ENCODE assay signal across 21 cellular contexts in genomic region chrX:15948318-15948660, GRCh38.
DNase-seq lines count a peak whose midpoint lies in the region; FAIRE-seq and TF ChIP-seq lines count a peak whose summit lies in the region.
"Had no signal": no experiment of that assay in that cellular context is flagged by ENCODE, and none has a peak within 500 bp of the region (broad histone marks: within the 10 kb centered on the region; RNA-seq: fewer than 3 reads in every experiment).

No MANE protein-coding gene starts in this region.

- no peak overlapping the region for H4K8ac ChIP-seq in H1 (ENCODE audit: extremely low read depth, insufficient read depth, low read length)

- H2BK120ac ChIP-seq in H1 (replicated peaks; ENCODE audit: low read depth, low read length) = peak overlapping the region; percentile 15

- FAIRE-seq in H1 (lab: Jason Lieb, UNC) = no peak
- FAIRE-seq: endometrium had no signal

- H2AFZ ChIP-seq in H1 (ENCODE audit: low read length) (no peak overlapping the region), neural progenitor cell (replicated peaks) (no peak overlapping the region)

- H2BK12ac ChIP-seq in H1 (ENCODE audit: low read depth, low read length) = peak overlapping the region; percentile 81

- H3K27ac ChIP-seq in H1 (ENCODE audit: low read depth, low read length) (no peak overlapping the region), neural progenitor cell (peak overlapping the region; percentile 71)
- H3K27ac ChIP-seq: coronary artery had no signal

- H3K4me1 Mint-ChIP-seq in neural progenitor cell = peaks cover 32% of the 10 kb centered on the region
- no peaks in the 10 kb centered on the region for H3K4me1 Mint-ChIP-seq in activated CD4-positive, alpha-beta T cell treated with anti-CD3 and anti-CD28 coated beads, Interleukin-2, amount 10 ng/mL, durations not matched to agents 7 days and 5 days

- no peak overlapping the region for H2BK15ac ChIP-seq in H1 (ENCODE audit: low read length)

- 97% methylated on average over 3 of the region's 5 CpGs; no CpG with 5 or more reads in 1 of the 2 experiments for WGBS in H1 (ENCODE audit: extremely low coverage in 1 of 2, insufficient coverage in 1 of 2, insufficient read length in 1 of 2, insufficient replicate concordance in 2 of 2, low coverage in 1 of 2, low lambda C conversion rate in 2 of 2, missing lambda C conversion rate in 1 of 2), 2 experiments

- H3K27me3 ChIP-seq in MG63 (no peaks in the 10 kb centered on the region), H1 (replicated peaks in 1 of 4; ENCODE audit: control insufficient read depth in 3 of 4, extremely low read depth in 1 of 4, insufficient read depth in 3 of 4, low read length in 3 of 4) (no peaks in the 10 kb centered on the region), neural progenitor cell (no peaks in the 10 kb centered on the region)

- H3K27me3 Mint-ChIP-seq in neural progenitor cell (ENCODE audit: insufficient read depth, low read depth) = no peaks in the 10 kb centered on the region
- peaks cover 3% of the 10 kb centered on the region for H3K27me3 Mint-ChIP-seq in activated CD4-positive, alpha-beta T cell treated with anti-CD3 and anti-CD28 coated beads, Interleukin-2, amount 10 ng/mL, durations not matched to agents 7 days and 5 days

- H3K9me3 ChIP-seq in MG63 = no peaks in the 10 kb centered on the region
- H3K9me3 ChIP-seq in H1 (ENCODE audit: insufficient read depth in 2 of 2, low read depth in 1 of 2, low read length in 1 of 2) = no peaks in the 10 kb centered on the region
- H3K9me3 ChIP-seq in neural progenitor cell (ENCODE audit: low read depth) = no peaks in the 10 kb centered on the region

- TF ChIP-seq CTCF in H1 (IDR thresholded peaks at IDR 0.05; ENCODE audit: control extremely low read depth in 1 of 3, insufficient read depth in 1 of 3, low read depth in 1 of 3, low read length in 3 of 3) = no peak
- no peak for TF ChIP-seq CTCF in neural progenitor cell (IDR thresholded peaks at IDR 0.05)
- no peak for TF ChIP-seq CTCF in GM13976 (IDR thresholded peaks at IDR 0.05; ENCODE audit: borderline replicate concordance, control extremely low read depth, extremely low read depth, insufficient read depth, missing control alignments)

- no peak overlapping the region for H3K14ac ChIP-seq in H1 (ENCODE audit: insufficient read length)

- H3K4me3 Mint-ChIP-seq in neural progenitor cell = no peak overlapping the region
- no peak overlapping the region for H3K4me3 Mint-ChIP-seq in activated CD4-positive, alpha-beta T cell treated with anti-CD3 and anti-CD28 coated beads, Interleukin-2, amount 10 ng/mL, durations not matched to agents 7 days and 5 days
- H3K4me3 Mint-ChIP-seq: T-helper 1 cell treated with Interleukin-12 subunit alpha and Interleukin-12 subunit beta and Interleukin-4 antibody, amounts not matched to agents 30 μg/mL and 1 μg/mL, for 36 hours had no signal

- no peak for TF ChIP-seq POLR2A in H1 (IDR thresholded peaks at IDR 0.05; ENCODE audit: control extremely low read depth in 1 of 2, low read depth in 2 of 2, low read length in 2 of 2)

- H3K4me1 ChIP-seq in H1 (replicated peaks in 1 of 4; ENCODE audit: control insufficient read depth in 3 of 4, insufficient read depth in 4 of 4, low read length in 3 of 4) = peaks cover 0 to 6% (median 4%) of the 10 kb centered on the region in 4 experiments; a peak in 4 of 7 replicates
- peaks cover 29% of the 10 kb centered on the region for H3K4me1 ChIP-seq in neural progenitor cell

- H2BK5ac ChIP-seq in H1 (ENCODE audit: low read depth, low read length) = peak overlapping the region; percentile 71; the same call in 1 of the 2 replicates

- H3K23me2 ChIP-seq in H1 (ENCODE audit: low read depth, low read length) = no peaks in the 10 kb centered on the region

- H3K9ac ChIP-seq in H1 (replicated peaks in 1 of 4; ENCODE audit: extremely low read depth in 1 of 4, low read depth in 3 of 4, low read length in 3 of 4) (no peak overlapping the region), neural progenitor cell (no peak overlapping the region)

- in situ Hi-C loops in GM13976 (cut with MboI; ENCODE audit: low sequenced_read_pairs, unreplicated experiment) = no loop called here

- H4K5ac ChIP-seq in H1 (ENCODE audit: insufficient read length, low read depth, low read length) = no peak overlapping the region

- DNase-seq in H4 (ENCODE audit: low spot score) (peak; percentile 3), MG63 (peak; percentile 2), H1 (ENCODE audit: low read depth in 1 of 2, low spot score in 2 of 2) (no peak), neural progenitor cell (ENCODE audit: low spot score) (no peak), NCI-H2171 treated with DMSO at 0.1 percent for 48 hours (lab: John Stamatoyannopoulos, UW) (no peak), GM13976 (ENCODE audit: low spot score) (no peak)
- no peak for DNase-seq in activated CD4-positive, alpha-beta T cell treated with anti-CD3 and anti-CD28 coated beads, Interleukin-2, amount 10 ng/mL, durations not matched to agents 7 days and 5 days
- DNase-seq: activated CD8-positive, alpha-beta memory T cell treated with anti-CD3 and anti-CD28 coated beads for 24 hours; activated T-cell treated with anti-CD3 and anti-CD28 coated beads, Interleukin-2, amount 50 U/mL, for 1 hour; C1 segment of cervical spinal cord; DND-41; MV-4-11; NCI-H1694; NCI-H526 treated with DMSO at 0.1 percent for 48 hours; nucleus accumbens; stimulated activated CD4-positive, alpha-beta T cell treated with anti-CD3 and anti-CD28 coated beads, Interleukin-2, amount 100 ng/mL, for 24 hours had no signal

- no peaks in the 10 kb centered on the region for H3K79me1 ChIP-seq in H1 (ENCODE audit: low read depth, low read length)

- no peaks in the 10 kb centered on the region for H3K36me3 Mint-ChIP-seq in neural progenitor cell
- H3K36me3 Mint-ChIP-seq in activated CD4-positive, alpha-beta T cell treated with anti-CD3 and anti-CD28 coated beads, Interleukin-2, amount 10 ng/mL, durations not matched to agents 7 days and 5 days (ENCODE audit: low read depth) = no peaks in the 10 kb centered on the region

- TF ChIP-seq EP300 in H1 (IDR thresholded peaks at IDR 0.05; ENCODE audit: borderline replicate concordance in 1 of 2, low read depth in 2 of 2, low read length in 2 of 2) = no peak

- TF ChIP-seq RAD21 in H1 (IDR thresholded peaks at IDR 0.05 in 1 of 2, conservative IDR thresholded peaks at IDR 0.05 in 1 of 2; ENCODE audit: low read depth in 2 of 2, low read length in 2 of 2) = no peak

- POLR2A ChIA-PET in H1 (lab: Charles Lee; ENCODE audit: partially characterized antibody) = interaction anchor here (1.7 kb wide), 1 partner anchor 9 kb away, joined by 4 read pairs; no protein-coding TSS in a partner anchor
- POLR2A ChIA-PET in activated CD4-positive, alpha-beta T cell treated with anti-CD3 and anti-CD28 coated beads, Interleukin-2, amount 10 ng/mL, durations not matched to agents 7 days and 5 days (lab: Charles Lee) = no interaction called here

- no peak overlapping the region for H3K23ac ChIP-seq in H1 (ENCODE audit: insufficient read length)

- H3K79me2 ChIP-seq in H1 (ENCODE audit: control insufficient read depth in 1 of 2, insufficient read depth in 2 of 2, low read length in 2 of 2) (no peaks in the 10 kb centered on the region), neural progenitor cell (ENCODE audit: low read depth) (no peaks in the 10 kb centered on the region)

- H3K36me3 ChIP-seq in MG63 (no peaks in the 10 kb centered on the region), H1 (ENCODE audit: control insufficient read depth in 2 of 4, insufficient read depth in 4 of 4, low read length in 3 of 4) (no peaks in the 10 kb centered on the region), neural progenitor cell (no peaks in the 10 kb centered on the region)

- H3K4me3 ChIP-seq in MG63 (no peak overlapping the region), H1 (ENCODE audit: extremely low read depth in 1 of 4, insufficient read depth in 2 of 4, low read depth in 3 of 4, low read length in 4 of 4) (no peak overlapping the region), neural progenitor cell (no peak overlapping the region)
- H3K4me3 ChIP-seq: coronary artery, K562, lung had no signal

- CTCF ChIA-PET in H1 (lab: Charles Lee; ENCODE audit: partially characterized antibody) = no interaction called here
- CTCF ChIA-PET in activated CD4-positive, alpha-beta T cell treated with anti-CD3 and anti-CD28 coated beads, Interleukin-2, amount 10 ng/mL, durations not matched to agents 7 days and 5 days (lab: Charles Lee) = no interaction called here

- H3K4ac ChIP-seq in H1 (replicated peaks; ENCODE audit: insufficient read length, low read depth, low read length) = no peak overlapping the region

- peak overlapping the region; percentile 89 for H4K91ac ChIP-seq in H1 (replicated peaks; ENCODE audit: insufficient read length, low read length)

- no peak overlapping the region for H3K56ac ChIP-seq in H1 (replicated peaks; ENCODE audit: insufficient read length, low read depth, low read length)

- no peak overlapping the region for H3K27ac Mint-ChIP-seq in neural progenitor cell
- H3K27ac Mint-ChIP-seq in activated CD4-positive, alpha-beta T cell treated with anti-CD3 and anti-CD28 coated beads, Interleukin-2, amount 10 ng/mL, durations not matched to agents 7 days and 5 days = no peak overlapping the region
- H3K27ac Mint-ChIP-seq: T-helper 1 cell treated with Interleukin-12 subunit alpha and Interleukin-12 subunit beta and Interleukin-4 antibody, amounts not matched to agents 30 μg/mL and 1 μg/mL, for 36 hours had no signal

- H3K9me3 Mint-ChIP-seq in neural progenitor cell = no peaks in the 10 kb centered on the region
- no peaks in the 10 kb centered on the region for H3K9me3 Mint-ChIP-seq in activated CD4-positive, alpha-beta T cell treated with anti-CD3 and anti-CD28 coated beads, Interleukin-2, amount 10 ng/mL, durations not matched to agents 7 days and 5 days
- H3K9me3 Mint-ChIP-seq: T-helper 1 cell treated with Interleukin-12 subunit alpha and Interleukin-12 subunit beta and Interleukin-4 antibody, amounts not matched to agents 30 μg/mL and 1 μg/mL, for 36 hours had no signal

- peak overlapping the region; percentile 48; the same call in 1 of the 2 replicates for H2BK20ac ChIP-seq in H1 (ENCODE audit: low read length)

- H3F3A ChIP-seq in neural progenitor cell (ENCODE audit: low read depth) = peaks cover 30% of the 10 kb centered on the region

- H3K4me2 ChIP-seq in H1 (ENCODE audit: insufficient read depth in 1 of 2, low read depth in 2 of 2, low read length in 2 of 2) (no peak overlapping the region), neural progenitor cell (peak overlapping the region; percentile 47)

- H3K18ac ChIP-seq in H1 (ENCODE audit: extremely low read depth, low read length) = peak overlapping the region; percentile 60; the same call in 1 of the 2 replicates

- H2AK5ac ChIP-seq in H1 (ENCODE audit: low read depth, low read length) = 0 out of 2 replicates have a peak overlapping the region, but pooled peaks have one; percentile 13

- H4K20me1 ChIP-seq in H1 (replicated peaks in 1 of 2; ENCODE audit: control insufficient read depth in 1 of 2, insufficient read depth in 2 of 2, low read length in 2 of 2) (no peaks in the 10 kb centered on the region), neural progenitor cell (ENCODE audit: low read depth) (no peaks in the 10 kb centered on the region)

TF ChIP-seq in H1, 55 proteins besides CTCF, POLR2A, EP300 and RAD21 (continues in another document):
- TF ChIP-seq PHF8 (conservative IDR thresholded peaks at IDR 0.05; ENCODE audit: low read depth, low read length) (no peak), SIN3A (conservative IDR thresholded peaks at IDR 0.05 in 1 of 2, IDR thresholded peaks at IDR 0.05 in 1 of 2; ENCODE audit: low read depth in 1 of 2, low read length in 2 of 2) (no peak)

Comparison
In these comparisons a context has a peak if more than half of its experiments do, and no peak if none do; other contexts are left out.
1. DNase-seq: peak in H4 (single experiment) and MG63 (single experiment); none in H1 (0 of 2), neural progenitor cell (single experiment), NCI-H2171 treated with DMSO at 0.1 percent for 48 hours (single experiment), activated CD4-positive, alpha-beta T cell treated with anti-CD3 and anti-CD28 coated beads, Interleukin-2, amount 10 ng/mL, durations not matched to agents 7 days and 5 days (single experiment) and GM13976 (single experiment).